ENCODE assay signal across 8 cellular contexts in the genomic region with DNA sequence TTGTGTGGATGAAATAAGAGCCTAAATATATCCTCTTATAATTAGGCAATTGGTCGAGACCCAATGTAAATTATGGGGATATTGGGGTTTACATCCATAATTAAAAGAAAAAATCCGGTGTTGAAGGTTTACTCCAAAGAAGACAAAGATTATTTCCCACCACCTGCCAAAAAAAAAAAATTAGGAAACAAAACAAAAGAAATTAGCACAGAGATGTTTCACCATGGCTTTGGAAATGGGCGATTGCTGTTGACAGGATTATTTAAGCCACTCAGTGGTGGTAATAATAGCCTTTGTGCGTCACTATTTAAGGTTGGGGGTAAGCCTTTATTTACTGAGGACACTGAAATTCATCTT. TPM values are rescaled to one million over a fixed set of nuclear protein-coding genes. Genes with fewer than 3 reads are reported as not detected.
A peak's percentile ranks its signal among the peaks of the same experiment; 100 is the strongest.
DNase-seq lines count a peak whose midpoint lies in the region; ATAC-seq, FAIRE-seq and TF ChIP-seq lines count a peak whose summit lies in the region.

No MANE protein-coding gene starts in this region.

- H3K27me3 Mint-ChIP-seq in activated CD4-positive, alpha-beta T cell treated with anti-CD3 and anti-CD28 coated beads, Interleukin-2, amount 10 ng/mL, durations not matched to agents 24 days and 14 days = peaks cover 7% of the 10 kb centered on the region
- no peaks in the 10 kb centered on the region for H3K27me3 Mint-ChIP-seq in activated naive CD8-positive, alpha-beta T cell

- H3K4me3 ChIP-seq in keratinocyte (ENCODE audit: control insufficient read depth in 2 of 3, extremely low read depth in 1 of 3, insufficient read depth in 2 of 3, low read depth in 1 of 3, low read length in 3 of 3) = peak overlapping the region; percentile 68 to 81 (median 80)

- dilution Hi-C loops in keratinocyte (cut with MboI; ENCODE audit: extremely low pct_ligation_motif_present, low sequenced_read_pairs) = no loop called here

- intact Hi-C loops in activated CD4-positive, alpha-beta T cell treated with anti-CD3 and anti-CD28 coated beads, Interleukin-2, amount 10 ng/mL, durations not matched to agents 24 days and 14 days (cut with micrococcal nuclease) = loop anchor here (1.0 to 5.0 kb wide), 3 partner anchors 17 to 298 kb away; a partner anchor contains a TSS

- H3K36me3 Mint-ChIP-seq in activated CD4-positive, alpha-beta T cell treated with anti-CD3 and anti-CD28 coated beads, Interleukin-2, amount 10 ng/mL, durations not matched to agents 24 days and 14 days (ENCODE audit: low read depth) = no peaks in the 10 kb centered on the region
- no peaks in the 10 kb centered on the region for H3K36me3 Mint-ChIP-seq in activated naive CD8-positive, alpha-beta T cell

- no peaks in the 10 kb centered on the region for H3K9me3 Mint-ChIP-seq in activated CD4-positive, alpha-beta T cell treated with anti-CD3 and anti-CD28 coated beads, Interleukin-2, amount 10 ng/mL, durations not matched to agents 24 days and 14 days
- H3K9me3 Mint-ChIP-seq in activated naive CD8-positive, alpha-beta T cell (ENCODE audit: low read depth) = no peaks in the 10 kb centered on the region

- no peaks in the 10 kb centered on the region for H3K36me3 ChIP-seq in keratinocyte (ENCODE audit: control insufficient read depth in 2 of 2, extremely low read depth in 1 of 2, insufficient read depth in 2 of 2, low read length in 2 of 2)

- peak overlapping the region; percentile 94 for H3K4me3 Mint-ChIP-seq in activated CD4-positive, alpha-beta T cell treated with anti-CD3 and anti-CD28 coated beads, Interleukin-2, amount 10 ng/mL, durations not matched to agents 24 days and 14 days
- peak overlapping the region; percentile 88 for H3K4me3 Mint-ChIP-seq in activated naive CD8-positive, alpha-beta T cell

- peak overlapping the region; percentile 87 for H2AFZ ChIP-seq in keratinocyte (ENCODE audit: control insufficient read depth, low read length)

- peaks cover 20% of the 10 kb centered on the region for H3K4me1 Mint-ChIP-seq in activated CD4-positive, alpha-beta T cell treated with anti-CD3 and anti-CD28 coated beads, Interleukin-2, amount 10 ng/mL, durations not matched to agents 24 days and 14 days
- H3K4me1 Mint-ChIP-seq in activated naive CD8-positive, alpha-beta T cell (ENCODE audit: low read depth) = peaks cover 18% of the 10 kb centered on the region

- H4K20me1 ChIP-seq in keratinocyte (ENCODE audit: control insufficient read depth, extremely low read depth, insufficient read depth, low read length) = no peaks in the 10 kb centered on the region

- H3K27ac ChIP-seq in keratinocyte (ENCODE audit: control insufficient read depth, insufficient read depth, low read length) = peak overlapping the region; percentile 77
- peak overlapping the region; percentile 86 for H3K27ac ChIP-seq in temporal lobe (ENCODE audit: low read depth, low read length)

- DNase-seq in activated CD4-positive, alpha-beta T cell treated with anti-CD3 and anti-CD28 coated beads, Interleukin-2, amount 10 ng/mL, durations not matched to agents 24 days and 14 days = no peak
- no peak for DNase-seq in activated CD4-positive, alpha-beta T cell treated with anti-CD3 and anti-CD28 coated beads, Interleukin-2, amount 50 U/mL, for 1 hour
- no peak for DNase-seq in keratinocyte (ENCODE audit: low read depth, low spot score)
- DNase-seq in NCI-H510A treated with DMSO at 0.1 percent for 48 hours (lab: John Stamatoyannopoulos, UW) = no peak
- DNase-seq in NCI-H1694 treated with DMSO at 0.1 percent for 48 hours (lab: John Stamatoyannopoulos, UW) = no peak

- H3K79me2 ChIP-seq in keratinocyte (ENCODE audit: control insufficient read depth, insufficient read depth, low read length) = peaks cover 24% of the 10 kb centered on the region

- H3K9me1 ChIP-seq in keratinocyte (ENCODE audit: control insufficient read depth, extremely low read depth, insufficient read depth, low read length) = no peaks in the 10 kb centered on the region

- ATAC-seq in HG03460 (IDR thresholded peaks at IDR 0.05; ENCODE audit: unreplicated experiment) = no peak

- FAIRE-seq in keratinocyte (lab: Jason Lieb, UNC) = no peak

- no peak for TF ChIP-seq CTCF in keratinocyte (optimal IDR thresholded peaks at IDR 0.05 in 1 of 3, IDR thresholded peaks at IDR 0.05 in 1 of 3, conservative IDR thresholded peaks at IDR 0.05 in 1 of 3; ENCODE audit: extremely low read depth in 1 of 3, insufficient read depth in 2 of 3, low read length in 3 of 3)

- peak overlapping the region; percentile 89 for H3K4me2 ChIP-seq in keratinocyte (ENCODE audit: control insufficient read depth, extremely low read depth, insufficient read depth, low read depth, low read length)

- no peaks in the 10 kb centered on the region for H3K9me3 ChIP-seq in keratinocyte (ENCODE audit: control insufficient read depth, low read depth, low read length)

- peaks cover 8% of the 10 kb centered on the region for H3K4me1 ChIP-seq in keratinocyte (ENCODE audit: control insufficient read depth, extremely low read depth, insufficient read depth, low read length)

- H3K9ac ChIP-seq in keratinocyte (ENCODE audit: control insufficient read depth, extremely low read depth, insufficient read depth, low read length) = peak overlapping the region; percentile 71

- peak overlapping the region; percentile 74 for H3K27ac Mint-ChIP-seq in activated CD4-positive, alpha-beta T cell treated with anti-CD3 and anti-CD28 coated beads, Interleukin-2, amount 10 ng/mL, durations not matched to agents 24 days and 14 days
- H3K27ac Mint-ChIP-seq in activated naive CD8-positive, alpha-beta T cell = peak overlapping the region; percentile 41

- no peaks in the 10 kb centered on the region for H3K27me3 ChIP-seq in keratinocyte (ENCODE audit: control insufficient read depth, extremely low read depth, insufficient read depth, low read length)

RNA-seq across cellular contexts. Expression of a gene that starts 0.6 kb away (rescaled TPM):
- 29.4 and 32.6 TPM in 2 replicates for total RNA-seq in activated CD4-positive, alpha-beta T cell treated with anti-CD3 and anti-CD28 coated beads, Interleukin-2, amount 10 ng/mL, durations not matched to agents 24 days and 14 days
- 13.3 to 29.2 TPM (median 13.4 TPM) in 3 replicates for polyA plus RNA-seq in keratinocyte
- 6.7 TPM for polyA plus RNA-seq in keratinocyte (2011; ENCODE audit: low read depth)
- 13.4 and 23.0 TPM in 2 replicates for polyA plus RNA-seq in keratinocyte (2011; cell fraction: cytosol; rRNA removed)
- polyA plus RNA-seq in keratinocyte (2011; cell fraction: nucleus; rRNA removed) = 5.1 and 11.5 TPM in 2 replicates
- polyA plus RNA-seq in keratinocyte (2012; ENCODE audit: low replicate concordance) = 22.6 and 25.9 TPM in 2 replicates
- polyA minus RNA-seq in keratinocyte = 0.23 to 3.4 TPM (median 1.2 TPM) in 3 replicates
- 7.9 TPM for polyA minus RNA-seq in keratinocyte (2011; cell fraction: cytosol; rRNA and poly(A)+ RNA removed)
- 1.7 and 2.5 TPM in 2 replicates for polyA minus RNA-seq in keratinocyte (2011; cell fraction: nucleus; rRNA and poly(A)+ RNA removed)
- total RNA-seq in temporal lobe = 12.0 TPM

RNA-seq across cellular contexts. Expression of a gene that starts 16.0 kb away (rescaled TPM):
- total RNA-seq in activated CD4-positive, alpha-beta T cell treated with anti-CD3 and anti-CD28 coated beads, Interleukin-2, amount 10 ng/mL, durations not matched to agents 24 days and 14 days = 55.2 and 56.0 TPM in 2 replicates
- polyA plus RNA-seq in keratinocyte = 27.2 to 45.3 TPM (median 42.1 TPM) in 3 replicates
- polyA plus RNA-seq in keratinocyte (2011; ENCODE audit: low read depth) = 54.4 TPM
- 30.4 and 52.7 TPM in 2 replicates for polyA plus RNA-seq in keratinocyte (2011; cell fraction: cytosol; rRNA removed)
- polyA plus RNA-seq in keratinocyte (2011; cell fraction: nucleus; rRNA removed) = 30.3 and 51.8 TPM in 2 replicates
- 26.9 and 34.9 TPM in 2 replicates for polyA plus RNA-seq in keratinocyte (2012; ENCODE audit: low replicate concordance)
- 7.9 to 72.8 TPM (median 25.4 TPM) in 3 replicates for polyA minus RNA-seq in keratinocyte
- polyA minus RNA-seq in keratinocyte (2011; cell fraction: cytosol; rRNA and poly(A)+ RNA removed) = 35.9 TPM
- 23.4 and 50.7 TPM in 2 replicates for polyA minus RNA-seq in keratinocyte (2011; cell fraction: nucleus; rRNA and poly(A)+ RNA removed)
- total RNA-seq in temporal lobe = 31.7 TPM

RNA-seq across cellular contexts. Expression of a gene that starts 46.4 kb away (rescaled TPM):
- 70.2 and 70.9 TPM in 2 replicates for total RNA-seq in activated CD4-positive, alpha-beta T cell treated with anti-CD3 and anti-CD28 coated beads, Interleukin-2, amount 10 ng/mL, durations not matched to agents 24 days and 14 days
- 22.0 to 27.1 TPM (median 25.6 TPM) in 3 replicates for polyA plus RNA-seq in keratinocyte
- polyA plus RNA-seq in keratinocyte (2011; ENCODE audit: low read depth) = 52.1 TPM
- 8.3 and 14.8 TPM in 2 replicates for polyA plus RNA-seq in keratinocyte (2011; cell fraction: cytosol; rRNA removed)
- polyA plus RNA-seq in keratinocyte (2011; cell fraction: nucleus; rRNA removed) = 16.1 and 25.5 TPM in 2 replicates
- 21.4 and 26.2 TPM in 2 replicates for polyA plus RNA-seq in keratinocyte (2012; ENCODE audit: low replicate concordance)
- polyA minus RNA-seq in keratinocyte = 19.3 to 101 TPM (median 77.2 TPM) in 3 replicates
- polyA minus RNA-seq in keratinocyte (2011; cell fraction: cytosol; rRNA and poly(A)+ RNA removed) = 78.5 TPM
- 71.5 and 109 TPM in 2 replicates for polyA minus RNA-seq in keratinocyte (2011; cell fraction: nucleus; rRNA and poly(A)+ RNA removed)
- total RNA-seq in temporal lobe = 215 TPM

RNA-seq across cellular contexts. Expression of a gene that starts 46.6 kb away (rescaled TPM):
- 89.2 and 97.2 TPM in 2 replicates for total RNA-seq in activated CD4-positive, alpha-beta T cell treated with anti-CD3 and anti-CD28 coated beads, Interleukin-2, amount 10 ng/mL, durations not matched to agents 24 days and 14 days
- polyA plus RNA-seq in keratinocyte = 26.5 to 53.7 TPM (median 34.0 TPM) in 3 replicates
- 127 TPM for polyA plus RNA-seq in keratinocyte (2011; ENCODE audit: low read depth)
- polyA plus RNA-seq in keratinocyte (2011; cell fraction: cytosol; rRNA removed) = 29.5 and 41.1 TPM in 2 replicates
- 17.4 and 34.8 TPM in 2 replicates for polyA plus RNA-seq in keratinocyte (2011; cell fraction: nucleus; rRNA removed)
- 25.8 and 42.4 TPM in 2 replicates for polyA plus RNA-seq in keratinocyte (2012; ENCODE audit: low replicate concordance)
- polyA minus RNA-seq in keratinocyte = 2.1 to 34.2 TPM (median 19.2 TPM) in 3 replicates
- polyA minus RNA-seq in keratinocyte (2011; cell fraction: cytosol; rRNA and poly(A)+ RNA removed) = 23.0 TPM
- 26.3 and 51.0 TPM in 2 replicates for polyA minus RNA-seq in keratinocyte (2011; cell fraction: nucleus; rRNA and poly(A)+ RNA removed)
- total RNA-seq in temporal lobe = 43.5 TPM
